ENCODE assay signal across 16 cellular contexts in the genomic region with DNA sequence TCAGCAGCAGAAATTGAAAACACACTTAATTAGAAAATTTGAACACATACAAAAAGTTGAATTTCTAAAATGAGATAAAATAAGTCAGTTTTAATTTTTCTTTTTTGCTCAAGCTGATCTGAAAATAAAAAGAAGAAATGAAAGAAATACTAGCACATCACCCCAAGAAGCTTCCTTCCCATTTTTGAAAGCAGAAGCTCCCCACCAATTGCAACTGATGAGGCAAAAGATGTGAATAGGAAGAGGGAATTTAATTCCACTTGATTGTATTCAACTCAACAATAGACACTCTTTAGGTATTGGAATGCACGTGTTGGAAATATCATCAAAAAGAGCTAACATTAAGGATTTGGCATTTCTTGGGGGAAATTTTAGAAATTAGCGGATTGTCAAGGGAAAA.
"Had no signal": no experiment of that assay in that cellular context is flagged by ENCODE, and none has a peak within 500 bp of the region (broad histone marks: within the 10 kb centered on the region; RNA-seq: fewer than 3 reads in every experiment).

No MANE protein-coding gene starts in this region.

- H3K4me1 ChIP-seq: pancreas had no signal

- DNase-seq: activated CD4-positive, alpha-beta T cell treated with anti-CD3 and anti-CD28 coated beads, Interleukin-2, amount 50 U/mL, for 4 hours; activated CD4-positive, CD25-positive, alpha-beta regulatory T cell treated with anti-CD3 and anti-CD28 coated beads, Interleukin-2, amount 50 U/mL, for 72 hours; activated CD8-positive, alpha-beta memory T cell treated with anti-CD3 and anti-CD28 coated beads, Interleukin-2, amount 10 ng/mL, durations not matched to agents 7 days and 5 days; activated effector memory CD4-positive, alpha-beta T cell treated with Interleukin-2 at 50 U/mL for 16 hours; activated T-cell treated with anti-CD3 and anti-CD28 coated beads, Interleukin-2, amount 50 U/mL, for 24 hours; amniotic stem cell; cortex of kidney; effector memory CD8-positive, alpha-beta T cell; kidney; left ventricle myocardium inferior; pancreas; stimulated activated CD4-positive, alpha-beta T cell treated with anti-CD3 and anti-CD28 coated beads, Interleukin-4, amount 100 ng/mL, for 24 hours; stomach had no signal

- H3K27ac ChIP-seq: hepatocyte, left ventricle myocardium inferior, pancreas, stomach, thoracic aorta had no signal

- FAIRE-seq: kidney, pancreas had no signal

- H3K79me2 ChIP-seq: hepatocyte had no signal

- ATAC-seq: activated CD8-positive, alpha-beta memory T cell treated with anti-CD3 and anti-CD28 coated beads, Interleukin-2, amount 10 ng/mL, durations not matched to agents 7 days and 5 days; activated naive CD4-positive, alpha-beta T cell treated with anti-CD3 and anti-CD28 coated beads, Interleukin-2, amount 50 U/mL, for 72 hours; effector memory CD8-positive, alpha-beta T cell; pancreas had no signal

- H3K36me3 ChIP-seq: left ventricle myocardium inferior, pancreas, stomach, thoracic aorta had no signal

- H3K4me3 ChIP-seq: hepatocyte, left ventricle myocardium inferior, pancreas, stomach, thoracic aorta had no signal

- H3K4me2 ChIP-seq: hepatocyte had no signal

- H3K9me3 ChIP-seq: left ventricle myocardium inferior, pancreas, stomach, thoracic aorta had no signal

- H3K27me3 ChIP-seq: hepatocyte, pancreas, stomach had no signal

- H2AFZ ChIP-seq: hepatocyte had no signal
